In the genomic region with DNA sequence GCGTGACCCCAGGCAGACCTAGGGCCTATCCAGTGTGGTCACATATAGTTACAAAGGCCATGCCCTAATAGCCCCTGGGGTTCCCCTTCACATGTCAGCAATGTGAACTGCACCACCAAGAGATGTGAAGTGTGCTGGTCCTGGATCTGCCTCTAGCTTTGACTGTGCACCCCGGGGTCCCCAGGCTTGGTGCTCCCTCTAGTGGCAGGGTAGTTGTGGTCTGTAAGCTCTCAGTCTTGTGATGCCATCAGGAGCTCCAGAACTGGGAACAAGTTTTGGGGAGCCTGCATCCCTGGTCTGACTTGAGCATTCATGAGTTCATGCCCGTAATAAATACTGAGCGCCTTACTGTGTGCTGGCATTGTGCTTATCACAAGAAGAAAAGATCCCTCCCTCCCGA, we compare ENCODE assay signal across 19 cellular contexts.
A peak's percentile ranks its signal among the peaks of the same experiment; 100 is the strongest.
DNase-seq lines count a peak whose midpoint lies in the region; ATAC-seq and TF ChIP-seq lines count a peak whose summit lies in the region.
"Had no signal": no experiment of that assay in that cellular context is flagged by ENCODE, and none has a peak within 500 bp of the region (broad histone marks: within the 10 kb centered on the region; RNA-seq: fewer than 3 reads in every experiment).

No MANE protein-coding gene starts in this region.

- H3K4me3 ChIP-seq in GM06990 (replicated peaks; ENCODE audit: low read depth, low read length) (no peak overlapping the region), WERI-Rb-1 (ENCODE audit: low read depth, low read length) (no peak overlapping the region), psoas muscle (no peak overlapping the region)
- H3K4me3 ChIP-seq: esophagus squamous epithelium, lung, skin epidermis, testis had no signal

- intact Hi-C loops in left colon (cut with DNase I, micrococcal nuclease), result no loop called here
- intact Hi-C loops in psoas muscle (cut with DNase I), result no loop called here

- H3K27ac ChIP-seq in 22Rv1 (no peak overlapping the region), WERI-Rb-1 (no peak overlapping the region), psoas muscle (no peak overlapping the region)
- H3K27ac ChIP-seq: esophagus squamous epithelium, skin epidermis, testis had no signal

- TF ChIP-seq CTCF in 22Rv1 (IDR thresholded peaks at IDR 0.05), result peak; percentile 37
- peak; percentile 12 for TF ChIP-seq CTCF in GM06990 (IDR thresholded peaks at IDR 0.05; ENCODE audit: insufficient read depth, low read length, poor library complexity, severe bottlenecking)
- peak; percentile 22; the same call in 1 of the 2 replicates for TF ChIP-seq CTCF in LNCAP (IDR thresholded peaks at IDR 0.05)
- 0 out of 2 replicates have a peak, but pooled peaks have one; percentile 25 for TF ChIP-seq CTCF in WERI-Rb-1 (IDR thresholded peaks at IDR 0.05; ENCODE audit: low read depth, low read length)
- TF ChIP-seq CTCF in psoas muscle (IDR thresholded peaks at IDR 0.05), result no peak

- ATAC-seq in HG03439 (IDR thresholded peaks at IDR 0.05; ENCODE audit: unreplicated experiment), result no peak
- ATAC-seq in left colon, result no peak
- no peak for ATAC-seq in psoas muscle

- no peak for DNase-seq in GM06990 (ENCODE audit: extremely low read depth, insufficient read length)
- DNase-seq in WERI-Rb-1, result no peak
- DNase-seq in activated effector memory CD4-positive, alpha-beta T cell treated with anti-CD3 and anti-CD28 coated beads, Interleukin-2, amount 50 U/mL, for 16 hours, result no peak
- no peak for DNase-seq in left colon
- DNase-seq in psoas muscle, result no peak
- DNase-seq: caudate nucleus; esophagus squamous epithelium; immature natural killer cell; naive B cell; NCI-H1694 treated with DMSO at 0.1 percent for 48 hours; NCI-H446; stimulated activated CD4-positive, alpha-beta T cell treated with anti-CD3 and anti-CD28 coated beads, Interleukin-4, amount 100 ng/mL, for 4 hours; SW 1271; testis had no signal

- H3K27me3 ChIP-seq in GM06990 (replicated peaks; ENCODE audit: control insufficient read depth, insufficient read depth, low read length), result no peaks in the 10 kb centered on the region
- peaks cover 60% of the 10 kb centered on the region for H3K27me3 ChIP-seq in WERI-Rb-1 (ENCODE audit: insufficient read depth, low read depth, severe bottlenecking)
- peaks cover 0 to 16% (median 6%) of the 10 kb centered on the region in 3 donors for H3K27me3 ChIP-seq in psoas muscle (ENCODE audit: insufficient read depth in 3 of 3, low read length in 2 of 3)
- H3K27me3 ChIP-seq: testis had no signal

- WGBS in psoas muscle, 3 donors, result 92 to 95% (median 92%) methylated on average over 5 of the region's 5 CpGs

- no peaks in the 10 kb centered on the region for H3K4me1 ChIP-seq in psoas muscle
- H3K4me1 ChIP-seq: testis had no signal

- no peaks in the 10 kb centered on the region for H3K36me3 ChIP-seq in GM06990 (ENCODE audit: control insufficient read depth, insufficient read depth, low read length)
- no peaks in the 10 kb centered on the region for H3K36me3 ChIP-seq in WERI-Rb-1
- H3K36me3 ChIP-seq in psoas muscle (ENCODE audit: insufficient read depth in 1 of 2, low read depth in 1 of 2), result no peaks in the 10 kb centered on the region
- H3K36me3 ChIP-seq: esophagus squamous epithelium had no signal

- peaks cover 10% of the 10 kb centered on the region for H3K9me3 ChIP-seq in WERI-Rb-1 (ENCODE audit: severe bottlenecking)
- no peaks in the 10 kb centered on the region for H3K9me3 ChIP-seq in psoas muscle
- H3K9me3 ChIP-seq: testis had no signal
